Comparison of ENCODE assay signal across 15 cellular contexts in genomic region chr5:164518741-164519080, GRCh38.
DNase-seq lines count a peak whose midpoint lies in the region; ATAC-seq and TF ChIP-seq lines count a peak whose summit lies in the region.
"Had no signal": no experiment of that assay in that cellular context is flagged by ENCODE, and none has a peak within 500 bp of the region (broad histone marks: within the 10 kb centered on the region; RNA-seq: fewer than 3 reads in every experiment).

No MANE protein-coding gene starts in this region.

- H2AK5ac ChIP-seq in mesenchymal stem cell (ENCODE audit: low read length, severe bottlenecking), result no peak overlapping the region

- peak overlapping the region in 1 of 2 experiments; percentile 94 for H3K18ac ChIP-seq in mesenchymal stem cell (ENCODE audit: low read depth in 1 of 2, low read length in 2 of 2)

- in situ Hi-C loops in KBM-7 (cut with MboI; ENCODE audit: low pct_unique_long_range_greater_than_20kb, low sequenced_read_pairs) (no loop called here), Panc1 (cut with HindIII; ENCODE audit: low pct_unique_long_range_greater_than_20kb, low sequenced_read_pairs) (no loop called here)

- no peak for TF ChIP-seq CTCF in Panc1 (IDR thresholded peaks at IDR 0.05)
- no peak for TF ChIP-seq CTCF in smooth muscle cell (IDR thresholded peaks at IDR 0.05; ENCODE audit: borderline replicate concordance, insufficient read depth, poor library complexity, severe bottlenecking)

- no peak overlapping the region for H2BK12ac ChIP-seq in mesenchymal stem cell (ENCODE audit: low read length in 2 of 2)

- no peaks in the 10 kb centered on the region for H3K79me1 ChIP-seq in mesenchymal stem cell (replicated peaks; ENCODE audit: low read length, poor library complexity, severe bottlenecking)

- no peak overlapping the region for H4K8ac ChIP-seq in mesenchymal stem cell (ENCODE audit: low read length)

- H3K27me3 ChIP-seq in Panc1 (ENCODE audit: control insufficient read depth, insufficient read depth, low read length) (no peaks in the 10 kb centered on the region), mesenchymal stem cell (ENCODE audit: control insufficient read depth in 1 of 2, insufficient read depth in 1 of 2, low read length in 2 of 2) (no peaks in the 10 kb centered on the region), smooth muscle cell (ENCODE audit: low read depth) (no peaks in the 10 kb centered on the region), MG63 (no peaks in the 10 kb centered on the region)

- CTCF ChIA-PET in Panc1 (lab: Charles Lee), result no interaction called here

- DNase-seq in KBM-7 (peak; percentile 40), Panc1 (ENCODE audit: low read depth, low spot score) (no peak), mesenchymal stem cell (peak; percentile 31), smooth muscle cell (lab: John Stamatoyannopoulos, UW; ENCODE audit: unreplicated experiment) (no peak), superior temporal gyrus (ENCODE audit: extremely low spot score) (no peak), MG63 (no peak)
- DNase-seq: AML-193; CD4-positive, alpha-beta memory T cell; DMS79 treated with DMSO at 0.1 percent for 48 hours; GF-D8; GM23248 had no signal

- ATAC-seq in Panc1 (no peak; the same call in 1 of the 2 replicates), GM18909 (IDR thresholded peaks at IDR 0.05; ENCODE audit: poor library complexity, unreplicated experiment) (no peak)
- ATAC-seq: A549 had no signal

- intact Hi-C loops in Panc1 (cut with micrococcal nuclease; ENCODE audit: unreplicated experiment), result loop anchor here (10.0 kb wide), 1 partner anchor 146 kb away; no protein-coding TSS in a partner anchor

- H3K36me3 ChIP-seq in Panc1 (ENCODE audit: control insufficient read depth, insufficient read depth, low read length) (no peaks in the 10 kb centered on the region), mesenchymal stem cell (ENCODE audit: control insufficient read depth in 1 of 2, insufficient read depth in 2 of 2, low read depth in 1 of 2, low read length in 2 of 2) (no peaks in the 10 kb centered on the region), smooth muscle cell (ENCODE audit: low read depth) (no peaks in the 10 kb centered on the region), MG63 (peaks cover 24% of the 10 kb centered on the region)
- H3K36me3 ChIP-seq: HAP-1 had no signal

- H3K23ac ChIP-seq in mesenchymal stem cell (ENCODE audit: low read length in 2 of 2), result no peak overlapping the region

- no peaks in the 10 kb centered on the region for H3K79me2 ChIP-seq in smooth muscle cell (ENCODE audit: low read depth)

- H2BK5ac ChIP-seq in mesenchymal stem cell (ENCODE audit: low read depth, low read length, poor library complexity, severe bottlenecking), result no peak overlapping the region

- no peak overlapping the region for H2BK120ac ChIP-seq in mesenchymal stem cell (ENCODE audit: low read depth, low read length)

- no peak overlapping the region for H2BK15ac ChIP-seq in mesenchymal stem cell (ENCODE audit: low read depth, poor library complexity, severe bottlenecking)

- no peak overlapping the region for H3K4me2 ChIP-seq in mesenchymal stem cell (ENCODE audit: low read length, poor library complexity, severe bottlenecking)
- peak overlapping the region; percentile 29 for H3K4me2 ChIP-seq in smooth muscle cell
- H3K4me2 ChIP-seq: A549 had no signal

- H3K9me3 ChIP-seq in Panc1 (ENCODE audit: control insufficient read depth, insufficient read depth, low read depth, low read length) (no peaks in the 10 kb centered on the region), mesenchymal stem cell (ENCODE audit: control insufficient read depth, low read length) (no peaks in the 10 kb centered on the region), smooth muscle cell (replicated peaks; ENCODE audit: low read depth) (no peaks in the 10 kb centered on the region), MG63 (no peaks in the 10 kb centered on the region)
- H3K9me3 ChIP-seq: A549, HAP-1 had no signal

- H3F3A ChIP-seq in smooth muscle cell (ENCODE audit: low read depth), result no peaks in the 10 kb centered on the region

- POLR2A ChIA-PET in Panc1 (lab: Charles Lee), result interaction anchor here (0.7 kb wide), 1 partner anchor 213 kb away, joined by 3 read pairs; no protein-coding TSS in a partner anchor

- H3K4ac ChIP-seq in mesenchymal stem cell (ENCODE audit: low read depth in 1 of 2, low read length in 2 of 2), result peak overlapping the region in 1 of 2 experiments; percentile 88

- H3K4me1 ChIP-seq in Panc1 (ENCODE audit: control insufficient read depth, insufficient read depth, low read length), result peaks cover 7% of the 10 kb centered on the region; the same call in 1 of the 2 replicates
- H3K4me1 ChIP-seq in mesenchymal stem cell (ENCODE audit: control insufficient read depth, insufficient read depth, low read depth, low read length), result no peaks in the 10 kb centered on the region
- H3K4me1 ChIP-seq in smooth muscle cell (ENCODE audit: low read depth), result peaks cover 5% of the 10 kb centered on the region
- H3K4me1 ChIP-seq: A549, HAP-1 had no signal

- BruUV-seq in Panc1 (replicated peaks; lab: Mats Ljungman, UMichigan), result no TSS peak

- peak overlapping the region; percentile 63 for H3K27ac ChIP-seq in Panc1 (ENCODE audit: low read length)
- H3K27ac ChIP-seq in mesenchymal stem cell (ENCODE audit: low read length, poor library complexity, severe bottlenecking), result no peak overlapping the region
- H3K27ac ChIP-seq in smooth muscle cell (ENCODE audit: low read depth), result peak overlapping the region; percentile 24
- H3K27ac ChIP-seq: A549, GM23248, HL-60 had no signal

- 59% methylated on average over 4 of the region's 4 CpGs for WGBS in mesenchymal stem cell
- WGBS in smooth muscle cell (ENCODE audit: low lambda C conversion rate), result 16% methylated on average over 4 of the region's 4 CpGs

- H3K14ac ChIP-seq in mesenchymal stem cell (ENCODE audit: low read length in 2 of 2), result peak overlapping the region in 1 of 2 experiments; percentile 41

- H3K4me3 ChIP-seq in Panc1 (ENCODE audit: low read depth in 2 of 2, low read length in 2 of 2) (no peak overlapping the region), mesenchymal stem cell (ENCODE audit: insufficient read depth in 1 of 2, low read depth in 1 of 2, low read length in 2 of 2) (no peak overlapping the region), smooth muscle cell (no peak overlapping the region), MG63 (no peak overlapping the region)
- H3K4me3 ChIP-seq: A549, GM23248, HAP-1 had no signal

- no peaks in the 10 kb centered on the region for H4K20me1 ChIP-seq in smooth muscle cell (ENCODE audit: low read depth)

- H4K91ac ChIP-seq in mesenchymal stem cell (ENCODE audit: low read length), result peak overlapping the region; percentile 23

- H3K9ac ChIP-seq in mesenchymal stem cell (ENCODE audit: low read length) (no peak overlapping the region), smooth muscle cell (ENCODE audit: low read depth) (no peak overlapping the region)
- H3K9ac ChIP-seq: GM23248 had no signal

- H2AFZ ChIP-seq in mesenchymal stem cell (ENCODE audit: low read depth, low read length), result no peak overlapping the region
- H2AFZ ChIP-seq in smooth muscle cell (ENCODE audit: low read depth), result peak overlapping the region; percentile 41
- H2AFZ ChIP-seq: GM23248 had no signal

Comparison
In these comparisons a context has a peak if more than half of its experiments do, and no peak if none do; other contexts are left out.
1. DNase-seq: peak in KBM-7 (single experiment) and mesenchymal stem cell (single experiment); none in Panc1 (single experiment), smooth muscle cell (single experiment), superior temporal gyrus (single experiment) and MG63 (single experiment).